In the genomic region with DNA sequence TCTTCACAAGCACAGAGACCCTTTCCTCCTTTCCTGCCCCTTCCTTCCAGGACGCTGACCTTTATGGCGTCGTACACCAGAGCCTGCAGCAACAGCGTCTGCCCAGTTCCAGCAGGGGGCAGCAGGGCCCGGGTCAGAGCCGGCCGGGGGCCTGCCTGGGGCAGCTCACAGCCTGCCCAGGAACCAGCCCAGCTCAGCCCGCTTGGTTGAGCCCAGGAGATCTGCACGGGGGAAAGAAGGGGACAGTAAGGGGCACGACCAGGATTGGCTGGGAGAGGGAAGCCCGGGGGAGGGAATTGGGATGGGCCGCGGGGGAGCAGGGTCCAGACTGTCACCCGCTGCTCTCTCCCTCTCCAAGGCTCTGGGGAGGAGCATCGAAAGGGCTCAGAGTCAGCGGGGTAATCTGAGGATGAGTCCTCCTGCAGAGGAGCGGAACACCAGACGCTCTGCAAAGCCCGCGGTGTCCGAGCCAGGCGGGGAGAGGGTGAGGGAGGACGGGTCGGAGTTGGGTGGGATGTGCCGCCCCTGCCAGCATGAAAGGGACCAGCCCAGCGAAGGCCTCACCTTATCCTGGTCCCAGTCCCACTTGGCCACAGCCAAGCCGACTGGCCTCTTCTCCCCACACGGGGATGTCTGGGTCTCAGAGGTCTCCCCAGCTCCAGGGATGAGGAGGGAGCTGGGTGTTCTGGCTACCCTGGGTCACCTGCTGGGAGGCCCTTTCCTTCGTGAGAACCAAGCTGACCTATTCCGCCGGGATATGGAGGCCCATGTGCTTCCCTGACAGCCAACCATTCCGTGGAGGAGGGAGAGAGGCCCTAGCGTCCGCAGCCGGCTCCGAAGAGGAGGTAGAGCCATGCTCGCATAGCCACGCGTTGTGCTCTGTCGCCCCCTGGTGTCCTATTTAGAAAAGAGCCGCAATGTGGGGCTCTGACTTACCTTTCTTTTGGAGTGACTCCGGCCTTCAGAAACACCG, we compare ENCODE assay signal across 1 cellular context.
A peak's percentile ranks its signal among the peaks of the same experiment; 100 is the strongest.
TF ChIP-seq lines count a peak whose summit lies in the region.

No MANE protein-coding gene starts in this region.

TF ChIP-seq in K562, 482 proteins besides CTCF, POLR2A, EP300 and RAD21 (continued from another document and continues in another):
- TF ChIP-seq, protein P1, sequence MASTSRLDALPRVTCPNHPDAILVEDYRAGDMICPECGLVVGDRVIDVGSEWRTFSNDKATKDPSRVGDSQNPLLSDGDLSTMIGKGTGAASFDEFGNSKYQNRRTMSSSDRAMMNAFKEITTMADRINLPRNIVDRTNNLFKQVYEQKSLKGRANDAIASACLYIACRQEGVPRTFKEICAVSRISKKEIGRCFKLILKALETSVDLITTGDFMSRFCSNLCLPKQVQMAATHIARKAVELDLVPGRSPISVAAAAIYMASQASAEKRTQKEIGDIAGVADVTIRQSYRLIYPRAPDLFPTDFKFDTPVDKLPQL (IDR thresholded peaks at IDR 0.05; ENCODE audit: extremely low read depth, insufficient read length), result no peak
- TF ChIP-seq, protein P2, sequence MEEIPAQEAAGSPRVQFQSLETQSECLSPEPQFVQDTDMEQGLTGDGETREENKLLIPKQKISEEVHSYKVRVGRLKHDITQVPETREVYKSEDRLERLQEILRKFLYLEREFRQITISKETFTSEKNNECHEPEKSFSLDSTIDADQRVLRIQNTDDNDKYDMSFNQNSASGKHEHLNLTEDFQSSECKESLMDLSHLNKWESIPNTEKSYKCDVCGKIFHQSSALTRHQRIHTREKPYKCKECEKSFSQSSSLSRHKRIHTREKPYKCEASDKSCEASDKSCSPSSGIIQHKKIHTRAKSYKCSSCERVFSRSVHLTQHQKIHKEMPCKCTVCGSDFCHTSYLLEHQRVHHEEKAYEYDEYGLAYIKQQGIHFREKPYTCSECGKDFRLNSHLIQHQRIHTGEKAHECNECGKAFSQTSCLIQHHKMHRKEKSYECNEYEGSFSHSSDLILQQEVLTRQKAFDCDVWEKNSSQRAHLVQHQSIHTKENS (CRISPR knock-in tag; IDR thresholded peaks at IDR 0.05), result no peak
- TF ChIP-seq, protein P3, sequence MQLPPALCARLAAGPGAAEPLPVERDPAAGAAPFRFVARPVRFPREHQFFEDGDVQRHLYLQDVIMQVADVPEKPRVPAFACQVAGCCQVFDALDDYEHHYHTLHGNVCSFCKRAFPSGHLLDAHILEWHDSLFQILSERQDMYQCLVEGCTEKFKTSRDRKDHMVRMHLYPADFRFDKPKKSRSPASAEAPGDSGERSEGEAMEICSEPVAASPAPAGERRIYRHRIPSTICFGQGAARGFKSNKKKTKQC (CRISPR knock-in tag; IDR thresholded peaks at IDR 0.05), result no peak
- no peak for TF ChIP-seq CBFB (CRISPR knock-in tag; IDR thresholded peaks at IDR 0.05)
- TF ChIP-seq KDM5B (IDR thresholded peaks at IDR 0.05; ENCODE audit: insufficient replicate concordance, low read depth, low read length), result no peak
- no peak for TF ChIP-seq ZNF121 (CRISPR knock-in tag; conservative IDR thresholded peaks at IDR 0.05)
- TF ChIP-seq, protein P4, sequence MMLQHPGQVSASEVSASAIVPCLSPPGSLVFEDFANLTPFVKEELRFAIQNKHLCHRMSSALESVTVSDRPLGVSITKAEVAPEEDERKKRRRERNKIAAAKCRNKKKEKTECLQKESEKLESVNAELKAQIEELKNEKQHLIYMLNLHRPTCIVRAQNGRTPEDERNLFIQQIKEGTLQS (IDR thresholded peaks at IDR 0.05), result no peak
- TF ChIP-seq, protein P4 (CRISPR knock-in tag; conservative IDR thresholded peaks at IDR 0.05), result no peak
- no peak for TF ChIP-seq YBX1 (IDR thresholded peaks at IDR 0.05)
- TF ChIP-seq, protein P5, sequence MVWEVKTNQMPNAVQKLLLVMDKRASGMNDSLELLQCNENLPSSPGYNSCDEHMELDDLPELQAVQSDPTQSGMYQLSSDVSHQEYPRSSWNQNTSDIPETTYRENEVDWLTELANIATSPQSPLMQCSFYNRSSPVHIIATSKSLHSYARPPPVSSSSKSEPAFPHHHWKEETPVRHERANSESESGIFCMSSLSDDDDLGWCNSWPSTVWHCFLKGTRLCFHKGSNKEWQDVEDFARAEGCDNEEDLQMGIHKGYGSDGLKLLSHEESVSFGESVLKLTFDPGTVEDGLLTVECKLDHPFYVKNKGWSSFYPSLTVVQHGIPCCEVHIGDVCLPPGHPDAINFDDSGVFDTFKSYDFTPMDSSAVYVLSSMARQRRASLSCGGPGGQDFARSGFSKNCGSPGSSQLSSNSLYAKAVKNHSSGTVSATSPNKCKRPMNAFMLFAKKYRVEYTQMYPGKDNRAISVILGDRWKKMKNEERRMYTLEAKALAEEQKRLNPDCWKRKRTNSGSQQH (CRISPR knock-in tag; IDR thresholded peaks at IDR 0.05), result no peak
- no peak for TF ChIP-seq BRD4 (IDR thresholded peaks at IDR 0.05)
- peak; percentile 33 for TF ChIP-seq RBBP5 (IDR thresholded peaks at IDR 0.05; ENCODE audit: borderline replicate concordance, insufficient read depth, low read length, poor library complexity, severe bottlenecking)
- no peak for TF ChIP-seq ZNF347 (CRISPR knock-in tag; IDR thresholded peaks at IDR 0.05; ENCODE audit: low read depth)
- TF ChIP-seq, protein P6, sequence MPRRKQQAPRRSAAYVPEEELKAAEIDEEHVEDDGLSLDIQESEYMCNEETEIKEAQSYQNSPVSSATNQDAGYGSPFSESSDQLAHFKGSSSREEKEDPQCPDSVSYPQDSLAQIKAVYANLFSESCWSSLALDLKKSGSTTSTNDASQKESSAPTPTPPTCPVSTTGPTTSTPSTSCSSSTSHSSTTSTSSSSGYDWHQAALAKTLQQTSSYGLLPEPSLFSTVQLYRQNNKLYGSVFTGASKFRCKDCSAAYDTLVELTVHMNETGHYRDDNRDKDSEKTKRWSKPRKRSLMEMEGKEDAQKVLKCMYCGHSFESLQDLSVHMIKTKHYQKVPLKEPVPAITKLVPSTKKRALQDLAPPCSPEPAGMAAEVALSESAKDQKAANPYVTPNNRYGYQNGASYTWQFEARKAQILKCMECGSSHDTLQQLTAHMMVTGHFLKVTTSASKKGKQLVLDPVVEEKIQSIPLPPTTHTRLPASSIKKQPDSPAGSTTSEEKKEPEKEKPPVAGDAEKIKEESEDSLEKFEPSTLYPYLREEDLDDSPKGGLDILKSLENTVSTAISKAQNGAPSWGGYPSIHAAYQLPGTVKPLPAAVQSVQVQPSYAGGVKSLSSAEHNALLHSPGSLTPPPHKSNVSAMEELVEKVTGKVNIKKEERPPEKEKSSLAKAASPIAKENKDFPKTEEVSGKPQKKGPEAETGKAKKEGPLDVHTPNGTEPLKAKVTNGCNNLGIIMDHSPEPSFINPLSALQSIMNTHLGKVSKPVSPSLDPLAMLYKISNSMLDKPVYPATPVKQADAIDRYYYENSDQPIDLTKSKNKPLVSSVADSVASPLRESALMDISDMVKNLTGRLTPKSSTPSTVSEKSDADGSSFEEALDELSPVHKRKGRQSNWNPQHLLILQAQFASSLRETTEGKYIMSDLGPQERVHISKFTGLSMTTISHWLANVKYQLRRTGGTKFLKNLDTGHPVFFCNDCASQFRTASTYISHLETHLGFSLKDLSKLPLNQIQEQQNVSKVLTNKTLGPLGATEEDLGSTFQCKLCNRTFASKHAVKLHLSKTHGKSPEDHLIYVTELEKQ (CRISPR knock-in tag; IDR thresholded peaks at IDR 0.05), result no peak
- TF ChIP-seq MYC (IDR thresholded peaks at IDR 0.05; ENCODE audit: low read depth, low read length), result peak; percentile 84
- TF ChIP-seq MYC (CRISPR knock-in tag; IDR thresholded peaks at IDR 0.05; ENCODE audit: borderline replicate concordance, low read depth), result no peak
- no peak for TF ChIP-seq GTF2A2 (tag; IDR thresholded peaks at IDR 0.05)
- no peak for TF ChIP-seq ETV1 (tag; conservative IDR thresholded peaks at IDR 0.05; ENCODE audit: low read depth)
- TF ChIP-seq TFAM (CRISPR knock-in tag; conservative IDR thresholded peaks at IDR 0.05), result no peak
- TF ChIP-seq, protein P7, sequence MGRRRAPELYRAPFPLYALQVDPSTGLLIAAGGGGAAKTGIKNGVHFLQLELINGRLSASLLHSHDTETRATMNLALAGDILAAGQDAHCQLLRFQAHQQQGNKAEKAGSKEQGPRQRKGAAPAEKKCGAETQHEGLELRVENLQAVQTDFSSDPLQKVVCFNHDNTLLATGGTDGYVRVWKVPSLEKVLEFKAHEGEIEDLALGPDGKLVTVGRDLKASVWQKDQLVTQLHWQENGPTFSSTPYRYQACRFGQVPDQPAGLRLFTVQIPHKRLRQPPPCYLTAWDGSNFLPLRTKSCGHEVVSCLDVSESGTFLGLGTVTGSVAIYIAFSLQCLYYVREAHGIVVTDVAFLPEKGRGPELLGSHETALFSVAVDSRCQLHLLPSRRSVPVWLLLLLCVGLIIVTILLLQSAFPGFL (CRISPR knock-in tag; IDR thresholded peaks at IDR 0.05), result no peak
- TF ChIP-seq HOXB6 (CRISPR knock-in tag; IDR thresholded peaks at IDR 0.05; ENCODE audit: borderline replicate concordance), result no peak
- TF ChIP-seq, protein P8, sequence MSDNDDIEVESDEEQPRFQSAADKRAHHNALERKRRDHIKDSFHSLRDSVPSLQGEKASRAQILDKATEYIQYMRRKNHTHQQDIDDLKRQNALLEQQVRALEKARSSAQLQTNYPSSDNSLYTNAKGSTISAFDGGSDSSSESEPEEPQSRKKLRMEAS (CRISPR knock-in tag; IDR thresholded peaks at IDR 0.05), result peak; percentile 85
- TF ChIP-seq NFE2 (IDR thresholded peaks at IDR 0.05; ENCODE audit: low read depth), result no peak
- TF ChIP-seq PRMT5 (CRISPR knock-in tag; IDR thresholded peaks at IDR 0.05), result no peak
- no peak for TF ChIP-seq POLR3A (IDR thresholded peaks at IDR 0.05; ENCODE audit: borderline replicate concordance, extremely low read depth, insufficient read depth, insufficient read length)
- no peak for TF ChIP-seq JUNB (CRISPR knock-in tag; conservative IDR thresholded peaks at IDR 0.05)
- no peak for TF ChIP-seq TSC22D4 (tag; IDR thresholded peaks at IDR 0.05)
- TF ChIP-seq E2F3 (CRISPR knock-in tag; IDR thresholded peaks at IDR 0.05), result no peak
- TF ChIP-seq ILK (tag; IDR thresholded peaks at IDR 0.05; ENCODE audit: borderline replicate concordance, low read depth), result no peak
- TF ChIP-seq ZBTB8A (IDR thresholded peaks at IDR 0.05; ENCODE audit: partially characterized antibody), result no peak
- TF ChIP-seq CCAR2 (IDR thresholded peaks at IDR 0.05; ENCODE audit: low read depth, low read length), result no peak
- TF ChIP-seq MCM7 (IDR thresholded peaks at IDR 0.05), result no peak
- TF ChIP-seq, protein P9, sequence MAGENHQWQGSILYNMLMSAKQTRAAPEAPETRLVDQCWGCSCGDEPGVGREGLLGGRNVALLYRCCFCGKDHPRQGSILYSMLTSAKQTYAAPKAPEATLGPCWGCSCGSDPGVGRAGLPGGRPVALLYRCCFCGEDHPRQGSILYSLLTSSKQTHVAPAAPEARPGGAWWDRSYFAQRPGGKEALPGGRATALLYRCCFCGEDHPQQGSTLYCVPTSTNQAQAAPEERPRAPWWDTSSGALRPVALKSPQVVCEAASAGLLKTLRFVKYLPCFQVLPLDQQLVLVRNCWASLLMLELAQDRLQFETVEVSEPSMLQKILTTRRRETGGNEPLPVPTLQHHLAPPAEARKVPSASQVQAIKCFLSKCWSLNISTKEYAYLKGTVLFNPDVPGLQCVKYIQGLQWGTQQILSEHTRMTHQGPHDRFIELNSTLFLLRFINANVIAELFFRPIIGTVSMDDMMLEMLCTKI (IDR thresholded peaks at IDR 0.05; ENCODE audit: partially characterized antibody), result no peak
- TF ChIP-seq U2AF2 (optimal IDR thresholded peaks at IDR 0.05; ENCODE audit: low read depth, low read length), result no peak
- no peak for TF ChIP-seq ZNF57 (CRISPR knock-in tag; IDR thresholded peaks at IDR 0.05)
- no peak for TF ChIP-seq ZNF282 (CRISPR knock-in tag; IDR thresholded peaks at IDR 0.05)
